Comparison of ENCODE assay signal across 24 cellular contexts in the genomic region with DNA sequence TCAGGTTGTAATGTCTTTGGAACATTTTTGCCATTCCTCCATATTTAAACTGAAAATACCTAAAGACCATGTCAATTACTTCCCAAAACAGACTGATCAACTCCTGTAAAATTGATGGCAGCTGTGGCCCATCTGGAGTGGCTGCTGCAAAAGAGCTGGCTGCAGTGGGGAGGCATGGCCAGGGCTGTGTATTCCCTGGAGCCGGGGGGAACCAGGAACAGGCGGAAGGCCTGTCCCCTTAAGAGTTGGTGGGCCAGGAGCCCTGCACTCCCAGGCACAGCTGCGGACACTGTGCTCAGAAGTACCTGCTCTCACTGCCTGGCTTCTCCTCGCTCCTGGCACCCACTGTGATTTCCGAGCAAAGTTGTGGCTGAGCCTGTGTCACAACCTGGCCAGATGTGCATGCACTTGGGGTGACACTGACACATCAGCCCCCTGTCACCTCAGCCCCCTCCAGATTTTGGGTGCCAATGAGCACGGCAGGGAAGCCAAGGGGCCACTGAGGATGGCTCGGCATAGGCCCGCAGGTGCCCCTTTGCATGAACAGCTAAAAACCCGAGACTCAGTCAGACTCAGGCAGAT.
DNase-seq lines count a peak whose midpoint lies in the region; ATAC-seq and TF ChIP-seq lines count a peak whose summit lies in the region.
"Had no signal": no experiment of that assay in that cellular context is flagged by ENCODE, and none has a peak within 500 bp of the region (broad histone marks: within the 10 kb centered on the region; RNA-seq: fewer than 3 reads in every experiment).

No MANE protein-coding gene starts in this region.

- no peak overlapping the region for H4K8ac ChIP-seq in neuronal stem cell (ENCODE audit: low read depth, low read length)

- 92 to 96% methylated on average over 5 to 9 of the region's 9 CpGs for WGBS in endodermal cell (ENCODE audit: insufficient coverage in 1 of 2, insufficient read length in 1 of 2), 2 experiments
- WGBS in neuronal stem cell (ENCODE audit: extremely low coverage in 2 of 2, insufficient read length in 2 of 2, insufficient replicate concordance in 1 of 2), 2 donors: no CpG with 5 or more reads among the region's 9 CpGs
- 83 to 90% methylated on average over 9 of the region's 9 CpGs for WGBS in aorta, 2 donors

- no peak overlapping the region for H2BK120ac ChIP-seq in neuronal stem cell (ENCODE audit: low read depth, low read length)

- H2BK5ac ChIP-seq in neuronal stem cell (ENCODE audit: low read length): no peak overlapping the region

- H3K27ac Mint-ChIP-seq in endodermal cell: peak overlapping the region; percentile 30

- H3K9ac ChIP-seq in endodermal cell (ENCODE audit: extremely low read depth, low read length, poor library complexity, severe bottlenecking) (no peak overlapping the region), neuronal stem cell (ENCODE audit: low read depth, low read length, poor library complexity) (no peak overlapping the region)

- no peak overlapping the region for H3K4ac ChIP-seq in neuronal stem cell (ENCODE audit: low read length)

- no peak overlapping the region for H3K14ac ChIP-seq in neuronal stem cell (ENCODE audit: low read length)

- no peak overlapping the region for H4K91ac ChIP-seq in neuronal stem cell (ENCODE audit: low read depth, low read length, poor library complexity)

- no peaks in the 10 kb centered on the region for H3K9me3 Mint-ChIP-seq in endodermal cell

- no peak overlapping the region for H2BK15ac ChIP-seq in neuronal stem cell (ENCODE audit: low read length)

- no peaks in the 10 kb centered on the region for H3K27me3 Mint-ChIP-seq in endodermal cell (ENCODE audit: insufficient read depth)

- no peaks in the 10 kb centered on the region for H3K9me3 ChIP-seq in endodermal cell (ENCODE audit: control insufficient read depth, low read length)
- H3K9me3 ChIP-seq in neuronal stem cell (replicated peaks in 1 of 2; ENCODE audit: control insufficient read depth in 2 of 2, insufficient read depth in 1 of 2, low read depth in 1 of 2, low read length in 2 of 2): no peaks in the 10 kb centered on the region
- no peaks in the 10 kb centered on the region for H3K9me3 ChIP-seq in aorta (ENCODE audit: control insufficient read depth, low read length)
- H3K9me3 ChIP-seq: SJSA1 had no signal

- no peak overlapping the region for H3K4me3 Mint-ChIP-seq in endodermal cell

- H3K4me3 ChIP-seq in endodermal cell (ENCODE audit: low read length): no peak overlapping the region
- no peak overlapping the region for H3K4me3 ChIP-seq in neuronal stem cell (ENCODE audit: low read length in 2 of 2)
- H3K4me3 ChIP-seq in aorta (ENCODE audit: low read length in 2 of 2): no peak overlapping the region
- H3K4me3 ChIP-seq: SJSA1 had no signal

- H3K27ac ChIP-seq in endodermal cell (ENCODE audit: low read depth, low read length): no peak overlapping the region
- no peak overlapping the region for H3K27ac ChIP-seq in neuronal stem cell (replicated peaks; ENCODE audit: low read length)
- no peak overlapping the region for H3K27ac ChIP-seq in aorta (ENCODE audit: low read depth in 1 of 2, low read length in 2 of 2)
- H3K27ac ChIP-seq: SJSA1 had no signal

- H3K36me3 ChIP-seq in endodermal cell (ENCODE audit: control insufficient read depth, insufficient read depth, low read length): no peaks in the 10 kb centered on the region
- no peaks in the 10 kb centered on the region for H3K36me3 ChIP-seq in neuronal stem cell (replicated peaks in 1 of 2; ENCODE audit: control insufficient read depth in 2 of 2, insufficient read depth in 2 of 2, low read length in 2 of 2)
- H3K36me3 ChIP-seq in aorta (ENCODE audit: control insufficient read depth in 1 of 2, insufficient read depth in 2 of 2, low read length in 1 of 2): no peaks in the 10 kb centered on the region
- H3K36me3 ChIP-seq: SJSA1 had no signal

- intact Hi-C loops in Right ventricle myocardium inferior (cut with DNase I): no loop called here
- intact Hi-C loops in left cardiac atrium (cut with DNase I): no loop called here
- intact Hi-C loops in aorta (cut with DNase I): no loop called here

- H3K36me3 Mint-ChIP-seq in endodermal cell (ENCODE audit: low read depth): no peaks in the 10 kb centered on the region

- no peak overlapping the region for H3K4me2 ChIP-seq in neuronal stem cell (ENCODE audit: insufficient read depth, low read length, poor library complexity, severe bottlenecking)

- peak overlapping the region; percentile 44 for H3K23ac ChIP-seq in neuronal stem cell (ENCODE audit: low read depth, low read length, poor library complexity)

- H3K18ac ChIP-seq in neuronal stem cell (ENCODE audit: low read length): peak overlapping the region; percentile 55

- DNase-seq in Right ventricle myocardium inferior (ENCODE audit: missing footprints): peak; percentile 42
- no peak for DNase-seq in left cardiac atrium
- peak; percentile 41 for DNase-seq in endodermal cell
- DNase-seq in neuronal stem cell (ENCODE audit: low spot score): no peak
- peak in 1 of 2 donors; percentile 68 for DNase-seq in aorta
- no peak for DNase-seq in KBM-7
- no peak for DNase-seq in SW480 (ENCODE audit: low spot score)
- DNase-seq: 8988T, ACHN, Calu3, DMS79 treated with DMSO at 0.1 percent for 48 hours, GF-D8, Karpas-422, MV-4-11, NCI-H1105, NCI-H146, NCI-H1930, NCI-H2107, NCI-H446, NCI-H524 treated with DMSO at 0.1 percent for 48 hours, NCI-H774 had no signal

- no peaks in the 10 kb centered on the region for H3K79me1 ChIP-seq in neuronal stem cell (ENCODE audit: low read depth, low read length)

- in situ Hi-C loops in KBM-7 (cut with MboI; ENCODE audit: low pct_unique_long_range_greater_than_20kb, low sequenced_read_pairs): no loop called here

- no peaks in the 10 kb centered on the region for H3K4me1 ChIP-seq in endodermal cell (ENCODE audit: control insufficient read depth, insufficient read depth, low read length)
- peaks cover 0 to 1% of the 10 kb centered on the region in 2 donors for H3K4me1 ChIP-seq in neuronal stem cell (ENCODE audit: control insufficient read depth in 2 of 2, insufficient read depth in 1 of 2, low read depth in 1 of 2, low read length in 2 of 2)
- no peaks in the 10 kb centered on the region for H3K4me1 ChIP-seq in aorta (ENCODE audit: control insufficient read depth in 1 of 2, insufficient read depth in 2 of 2, low read length in 2 of 2)
- H3K4me1 ChIP-seq: SJSA1 had no signal

- no peak overlapping the region for H2AFZ ChIP-seq in neuronal stem cell (ENCODE audit: low read length)

- TF ChIP-seq CTCF in endodermal cell (conservative IDR thresholded peaks at IDR 0.05): no peak

- peaks cover 6% of the 10 kb centered on the region for H3K4me1 Mint-ChIP-seq in endodermal cell

- H3K27me3 ChIP-seq in endodermal cell (ENCODE audit: control insufficient read depth, insufficient read depth, low read length, poor library complexity, severe bottlenecking): no peaks in the 10 kb centered on the region
- no peaks in the 10 kb centered on the region for H3K27me3 ChIP-seq in neuronal stem cell (ENCODE audit: control insufficient read depth in 3 of 3, insufficient read depth in 3 of 3, low read depth in 1 of 3, low read length in 3 of 3)
- peaks cover 0 to 2% of the 10 kb centered on the region in 2 donors for H3K27me3 ChIP-seq in aorta (ENCODE audit: control insufficient read depth in 1 of 2, insufficient read depth in 2 of 2, low read length in 1 of 2)
- H3K27me3 ChIP-seq: SJSA1 had no signal

- H2AK5ac ChIP-seq in neuronal stem cell (ENCODE audit: low read depth, low read length): peak overlapping the region; percentile 11

- ATAC-seq in Right ventricle myocardium inferior: no peak
- ATAC-seq in left cardiac atrium: no peak
- peak; percentile 54 for ATAC-seq in aorta (ENCODE audit: low FRiP score)
- no peak for ATAC-seq in GM21447 (IDR thresholded peaks at IDR 0.05; ENCODE audit: unreplicated experiment)
- ATAC-seq: HCT116 had no signal

- no peak overlapping the region for H2BK12ac ChIP-seq in neuronal stem cell (ENCODE audit: low read length)

Comparison
In these comparisons a context has a peak if more than half of its experiments do, and no peak if none do; other contexts are left out.
1. DNase-seq: peak in Right ventricle myocardium inferior (single experiment) and endodermal cell (single experiment); none in left cardiac atrium (single experiment), neuronal stem cell (single experiment), KBM-7 (single experiment) and SW480 (single experiment).